Comparison of ENCODE assay signal across 11 cellular contexts in the genomic region with DNA sequence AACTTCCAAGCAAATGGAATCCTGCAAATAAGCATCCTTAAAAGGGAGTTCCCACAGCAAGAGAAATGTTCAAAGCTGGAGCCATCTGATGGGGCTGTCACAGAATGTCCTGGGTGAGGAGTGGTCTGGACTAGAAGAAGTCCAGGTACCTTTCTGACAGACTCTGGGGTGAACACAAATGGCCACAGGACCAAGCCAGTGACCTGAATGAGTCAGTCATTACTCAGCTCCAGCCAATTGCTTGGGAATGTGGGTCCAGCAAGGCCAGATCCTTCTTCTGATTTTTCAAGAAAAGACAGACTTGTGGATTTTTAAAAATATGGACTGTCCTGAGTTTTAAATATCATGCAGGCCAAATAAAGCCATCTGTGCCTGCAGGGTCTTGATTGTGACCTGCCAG. TPM values are rescaled to one million over a fixed set of nuclear protein-coding genes. Genes with fewer than 3 reads are reported as not detected.
DNase-seq lines count a peak whose midpoint lies in the region; ATAC-seq and TF ChIP-seq lines count a peak whose summit lies in the region.
"Had no signal": no experiment of that assay in that cellular context is flagged by ENCODE, and none has a peak within 500 bp of the region (broad histone marks: within the 10 kb centered on the region; RNA-seq: fewer than 3 reads in every experiment).

No MANE protein-coding gene starts in this region.

- peak overlapping the region; percentile 93 for H2BK5ac ChIP-seq in IMR-90 (ENCODE audit: low read depth, low read length, poor library complexity, severe bottlenecking)

- CTCF ChIA-PET in IMR-90 (lab: Yijun Ruan, JAX) (no interaction called here), mammary epithelial cell (lab: Charles Lee; ENCODE audit: low non-redundant PET) (interaction anchor here (0.6 kb wide), 1 partner anchor 30 kb away, joined by 3 read pairs; a partner anchor contains a TSS)

- H3K27ac ChIP-seq in IMR-90 (ENCODE audit: insufficient read depth, low read length) (peak overlapping the region; percentile 63), mammary epithelial cell (ENCODE audit: insufficient read depth, low read depth, low read length) (peak overlapping the region; percentile 66), mesodermal cell (ENCODE audit: low read depth, low read length, severe bottlenecking) (peak overlapping the region; percentile 88), vagina (no peak overlapping the region), ovary (no peak overlapping the region)

- H3K4me3 ChIP-seq in AG10803 (ENCODE audit: low read length) (no peak overlapping the region), IMR-90 (ENCODE audit: insufficient read depth, low read depth, low read length) (no peak overlapping the region), mammary epithelial cell (replicated peaks in 1 of 3; ENCODE audit: insufficient read depth in 1 of 3, low read depth in 2 of 3, low read length in 3 of 3) (no peak overlapping the region), mesodermal cell (ENCODE audit: extremely low read depth, insufficient read depth, low read length, poor library complexity, severe bottlenecking) (no peak overlapping the region), vagina (no peak overlapping the region), ovary (no peak overlapping the region)
- H3K4me3 ChIP-seq: dorsolateral prefrontal cortex had no signal

- H3K4ac ChIP-seq in IMR-90 (ENCODE audit: low read depth, low read length) = peak overlapping the region; percentile 95

- H3K27me3 ChIP-seq in IMR-90 (ENCODE audit: control insufficient read depth, insufficient read depth, low read length) (no peaks in the 10 kb centered on the region), mammary epithelial cell (ENCODE audit: insufficient read depth, low read length) (no peaks in the 10 kb centered on the region), vagina (no peaks in the 10 kb centered on the region), ovary (no peaks in the 10 kb centered on the region)
- H3K27me3 ChIP-seq: dorsolateral prefrontal cortex had no signal

- peak overlapping the region; percentile 43; the same call in 1 of the 2 replicates for H3K18ac ChIP-seq in IMR-90 (ENCODE audit: low read depth, low read length)

- peak overlapping the region; percentile 97 for H2BK20ac ChIP-seq in IMR-90 (ENCODE audit: low read depth, low read length)

- H4K5ac ChIP-seq in IMR-90 (ENCODE audit: low read depth, low read length) = peak overlapping the region; percentile 32; the same call in 1 of the 2 replicates

- H2AK9ac ChIP-seq in IMR-90 (replicated peaks; ENCODE audit: low read depth, low read length, poor library complexity) = peak overlapping the region; percentile 49

- no peak for TF ChIP-seq RAD21 in IMR-90 (IDR thresholded peaks at IDR 0.05; ENCODE audit: low read length)

- no peaks in the 10 kb centered on the region for H3K79me2 ChIP-seq in mammary epithelial cell (ENCODE audit: insufficient read depth, low read length)

- peak overlapping the region; percentile 38 to 88 for H4K8ac ChIP-seq in IMR-90 (ENCODE audit: low read depth in 2 of 2, low read length in 2 of 2)

- dilution Hi-C loops in IMR-90 (cut with HindIII; ENCODE audit: low sequenced_read_pairs, unreplicated experiment) = no loop called here
- dilution Hi-C loops in mammary epithelial cell (cut with HindIII; ENCODE audit: low sequenced_read_pairs) = no loop called here

- TF ChIP-seq POLR2A in IMR-90 (IDR thresholded peaks at IDR 0.05; ENCODE audit: low read depth, low read length) = no peak
- no peak for TF ChIP-seq POLR2A in vagina (IDR thresholded peaks at IDR 0.05)
- TF ChIP-seq POLR2A in ovary (IDR thresholded peaks at IDR 0.05) = no peak

- intact Hi-C loops in IMR-90 (cut with micrococcal nuclease) = no loop called here
- intact Hi-C loops in mammary epithelial cell (cut with micrococcal nuclease) = no loop called here
- intact Hi-C loops in vagina (cut with DNase I) = no loop called here
- intact Hi-C loops in ovary (cut with DNase I) = no loop called here

- H3K14ac ChIP-seq in IMR-90 (replicated peaks; ENCODE audit: low read depth, low read length) = peak overlapping the region; percentile 77

- peak; percentile 65 for ATAC-seq in IMR-90 (ENCODE audit: low read depth)

- DNase-seq in AG10803 (ENCODE audit: low read depth) (peak; percentile 77), IMR-90 (peak; percentile 86), mammary epithelial cell (peak; percentile 43), vagina (ENCODE audit: extremely low spot score in 2 of 2) (no peak), ovary (no peak), GM19238 (ENCODE audit: insufficient read length, low spot score) (no peak)
- no peak for DNase-seq in effector CD4-positive, alpha-beta T cell
- DNase-seq: activated CD8-positive, alpha-beta memory T cell treated with anti-CD3 and anti-CD28 coated beads, Interleukin-2, amount 10 ng/mL, durations not matched to agents 7 days and 5 days; Caco-2; dorsolateral prefrontal cortex had no signal

- H4K20me1 ChIP-seq in IMR-90 (ENCODE audit: insufficient read depth, low read length) = no peaks in the 10 kb centered on the region
- no peaks in the 10 kb centered on the region for H4K20me1 ChIP-seq in mammary epithelial cell (ENCODE audit: insufficient read depth, low read length)

- H3K4me2 ChIP-seq in IMR-90 (ENCODE audit: low read depth, low read length) (no peak overlapping the region), mammary epithelial cell (ENCODE audit: insufficient read depth, low read depth, low read length) (peak overlapping the region; percentile 33)

- H2BK120ac ChIP-seq in IMR-90 (ENCODE audit: low read depth, low read length) = peak overlapping the region; percentile 96

- TF ChIP-seq CTCF in AG10803 (conservative IDR thresholded peaks at IDR 0.05; ENCODE audit: low read length) (no peak), IMR-90 (conservative IDR thresholded peaks at IDR 0.05; ENCODE audit: low read depth, low read length) (no peak), mammary epithelial cell (conservative IDR thresholded peaks at IDR 0.05 in 1 of 2, IDR thresholded peaks at IDR 0.05 in 1 of 2; ENCODE audit: extremely low read depth in 1 of 2, insufficient read depth in 1 of 2, low read depth in 1 of 2, low read length in 2 of 2) (no peak), vagina (IDR thresholded peaks at IDR 0.05) (no peak), ovary (IDR thresholded peaks at IDR 0.05) (no peak)

- peaks cover 18 to 56% of the 10 kb centered on the region in 2 experiments for H3K79me1 ChIP-seq in IMR-90 (ENCODE audit: low read depth in 1 of 2, low read length in 2 of 2)

- H3K23ac ChIP-seq in IMR-90 (ENCODE audit: low read depth, low read length) = peak overlapping the region; percentile 91

- H3K9me1 ChIP-seq in IMR-90 (ENCODE audit: insufficient read depth, low read length) = peaks cover 17% of the 10 kb centered on the region

- in situ Hi-C loops in IMR-90 (cut with MboI; ENCODE audit: low sequenced_read_pairs) (no loop called here), mammary epithelial cell (cut with MboI; ENCODE audit: low sequenced_read_pairs in 2 of 2) (no loop called here)

- TF ChIP-seq EP300 in ovary (IDR thresholded peaks at IDR 0.05) = no peak

- POLR2A ChIA-PET in IMR-90 (lab: Charles Lee; ENCODE audit: unreplicated experiment) = no interaction called here

- H3K36me3 ChIP-seq in IMR-90 (ENCODE audit: control insufficient read depth, insufficient read depth, low read length) = 0 out of 2 replicates have a peak, but pooled peaks cover 6% of the 10 kb centered on the region
- no peaks in the 10 kb centered on the region for H3K36me3 ChIP-seq in mammary epithelial cell (ENCODE audit: insufficient read depth, low read length)
- H3K36me3 ChIP-seq in mesodermal cell (ENCODE audit: control insufficient read depth, insufficient read depth, low read length) = peaks cover 3% of the 10 kb centered on the region
- no peaks in the 10 kb centered on the region for H3K36me3 ChIP-seq in vagina
- no peaks in the 10 kb centered on the region for H3K36me3 ChIP-seq in ovary

- H3K9me3 ChIP-seq in IMR-90 (ENCODE audit: control insufficient read depth, insufficient read depth, low read length) (no peaks in the 10 kb centered on the region), mammary epithelial cell (replicated peaks; ENCODE audit: insufficient read depth, low read length) (no peaks in the 10 kb centered on the region), mesodermal cell (ENCODE audit: control insufficient read depth, low read length) (no peaks in the 10 kb centered on the region), vagina (no peaks in the 10 kb centered on the region), ovary (no peaks in the 10 kb centered on the region)
- H3K9me3 ChIP-seq: Caco-2 had no signal

- H2AFZ ChIP-seq in IMR-90 (replicated peaks; ENCODE audit: low read length, poor library complexity) = peak overlapping the region; percentile 9
- no peak overlapping the region for H2AFZ ChIP-seq in mammary epithelial cell (ENCODE audit: low read depth, low read length)

- no TSS peak for BruUV-seq in IMR-90 (replicated peaks; lab: Mats Ljungman, UMichigan)
- no TSS peak for BruUV-seq in mammary epithelial cell (replicated peaks; lab: Mats Ljungman, UMichigan)

- peaks cover 16% of the 10 kb centered on the region for H3K4me1 ChIP-seq in IMR-90 (ENCODE audit: control insufficient read depth, insufficient read depth, low read length)
- H3K4me1 ChIP-seq in mammary epithelial cell (ENCODE audit: insufficient read depth, low read length) = peaks cover 37% of the 10 kb centered on the region
- peaks cover 33% of the 10 kb centered on the region for H3K4me1 ChIP-seq in mesodermal cell (ENCODE audit: control insufficient read depth, insufficient read depth, low read length, poor library complexity, severe bottlenecking)
- peaks cover 11% of the 10 kb centered on the region for H3K4me1 ChIP-seq in vagina
- H3K4me1 ChIP-seq in ovary (ENCODE audit: insufficient read depth) = peaks cover 12% of the 10 kb centered on the region
- H3K4me1 ChIP-seq: Caco-2 had no signal

- peak overlapping the region; percentile 91 for H2AK5ac ChIP-seq in IMR-90 (ENCODE audit: low read depth, low read length)

- peak overlapping the region; percentile 94 for H4K91ac ChIP-seq in IMR-90 (ENCODE audit: insufficient read depth, low read depth, low read length)

- H2BK15ac ChIP-seq in IMR-90 (ENCODE audit: low read depth, low read length) = peak overlapping the region; percentile 58; the same call in 2 of the 3 replicates

- H3K56ac ChIP-seq in IMR-90 (ENCODE audit: extremely low read depth, insufficient read depth, low read length) = peak overlapping the region; percentile 92

- H3K9ac ChIP-seq in IMR-90 (ENCODE audit: low read depth, low read length) (peak overlapping the region; percentile 47; the same call in 1 of the 2 replicates), mammary epithelial cell (ENCODE audit: insufficient read depth, low read length) (no peak overlapping the region)

RNA-seq across cellular contexts. Expression of a gene that starts 30.1 kb away (rescaled TPM):
- total RNA-seq in IMR-90 (2012; rRNA removed) = 43.9 and 46.2 TPM in 2 replicates
- 66.8 and 67.0 TPM in 2 replicates for polyA plus RNA-seq in IMR-90 (2012; rRNA removed)
- polyA plus RNA-seq in IMR-90 (2012; cell fraction: cytosol; rRNA removed) = 21.9 and 22.7 TPM in 2 replicates
- polyA plus RNA-seq in IMR-90 (2012; cell fraction: nucleus; rRNA removed; ENCODE audit: low replicate concordance) = 30.8 and 46.0 TPM in 2 replicates
- total RNA-seq in mammary epithelial cell = 10 to 100 TPM; 31.3 to 34.0 TPM
- polyA plus RNA-seq in mammary epithelial cell = 16.0 TPM
- 41.9 TPM for polyA minus RNA-seq in mammary epithelial cell
- 22.4 TPM for polyA plus RNA-seq in mesodermal cell (2013, experiment 1 of 2)
- polyA plus RNA-seq in mesodermal cell (2013, experiment 2 of 2) = 23.0 TPM
- total RNA-seq in vagina = 11.5 TPM
- 100 to 1,000 TPM in 3 of 7 donors, 10 to 100 TPM in 4; 37.2 to 119 (median 88.7) TPM for total RNA-seq in ovary
- 100 to 1,000 TPM in 1 of 2 donors, 10 to 100 TPM in 1; 34.5 to 206 TPM for polyA plus RNA-seq in ovary

Comparison
In these comparisons a context has a peak if more than half of its experiments do, and no peak if none do; other contexts are left out.
1. DNase-seq: peak in AG10803 (single experiment), IMR-90 (single experiment) and mammary epithelial cell (single experiment); none in vagina (0 of 2), effector CD4-positive, alpha-beta T cell (single experiment), ovary (0 of 5) and GM19238 (single experiment).
2. H3K27ac ChIP-seq: peak in IMR-90 (single experiment), mammary epithelial cell (single experiment) and mesodermal cell (single experiment); none in vagina (single experiment) and ovary (0 of 2).